Comparison of ENCODE assay signal across 3 cellular contexts in the genomic region with DNA sequence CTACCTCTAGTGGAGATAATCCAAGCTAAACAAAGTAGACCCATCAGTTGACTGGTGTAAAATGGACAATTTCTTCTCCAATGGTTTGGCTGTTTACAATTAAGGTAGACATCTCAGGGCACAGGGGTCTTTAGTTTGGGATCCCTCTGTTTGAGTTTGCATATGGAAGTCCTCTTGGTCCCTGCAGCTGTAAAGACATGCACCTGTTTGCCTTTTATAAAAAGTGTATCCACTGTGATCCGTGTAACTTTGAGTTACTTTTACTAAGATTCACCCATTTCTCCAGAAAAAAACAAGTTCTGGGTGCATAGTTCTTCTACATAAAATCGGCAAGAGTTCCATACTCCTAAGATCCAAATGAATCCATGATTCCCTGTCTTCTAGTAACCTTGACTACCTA.
"Had no signal": no experiment of that assay in that cellular context is flagged by ENCODE, and none has a peak within 500 bp of the region (broad histone marks: within the 10 kb centered on the region; RNA-seq: fewer than 3 reads in every experiment).

No MANE protein-coding gene starts in this region.

- ATAC-seq: GM12878 had no signal

- H3K4me3 ChIP-seq: GM12878 had no signal

- DNase-seq: GDM1, GF-D8 had no signal
